8 cellular contexts compared by ENCODE assay signal in genomic region chr16:90077240-90077756, GRCh38. TPM values are rescaled to one million over a fixed set of nuclear protein-coding genes. Genes with fewer than 3 reads are reported as not detected.
DNase-seq lines count a peak whose midpoint lies in the region.

Gene PRDM7 (minus strand): TSS chr16:90077331. CDS start chr16:90075910, 1,421 bp downstream.

- DNase-seq in Daoy (ENCODE audit: low read depth) (peak; percentile 97), H7 (peak; percentile 99), MG63 (peak; percentile 93), SK-MEL-5 (ENCODE audit: low read depth, low spot score) (peak; percentile 97), glomerular visceral epithelial cell (ENCODE audit: extremely low spot score) (peak; percentile 91), nucleus accumbens (lab: John Stamatoyannopoulos, UW) (peak; percentile 32 to 97 (median 87)), substantia nigra (lab: John Stamatoyannopoulos, UW) (peak; percentile 28 to 97 (median 83))
- DNase-seq in activated naive CD4-positive, alpha-beta T cell treated with anti-CD3 and anti-CD28 coated beads, Interleukin-2, amount 50 U/mL, for 16 hours: peak; percentile 96

- H3K4me3 ChIP-seq in H7 (ENCODE audit: insufficient read depth, low read depth, low read length) (peak within 1 kb of the TSS; percentile 37), MG63 (peak within 1 kb of the TSS; percentile 28)

- H3K36me3 ChIP-seq in H7 (replicated peaks; ENCODE audit: control insufficient read depth, insufficient read depth, low read length): no peaks in the 10 kb centered on the region
- no peaks in the 10 kb centered on the region for H3K36me3 ChIP-seq in MG63

- in situ Hi-C loops in SK-MEL-5 (cut with HindIII; ENCODE audit: low pct_unique_long_range_greater_than_20kb, low sequenced_read_pairs): no loop called here

- H3K27me3 ChIP-seq in H7 (ENCODE audit: control insufficient read depth, insufficient read depth, low read length): peaks cover 21% of the 10 kb centered on the region
- no peaks in the 10 kb centered on the region for H3K27me3 ChIP-seq in MG63

- H3K27ac ChIP-seq in substantia nigra (ENCODE audit: low read depth, low read length, poor library complexity, severe bottlenecking): peak within 1 kb of the TSS; percentile 35

- no peaks in the 10 kb centered on the region for H3K9me3 ChIP-seq in MG63

RNA-seq across cellular contexts. Expression of gene PRDM7, which starts in this region (rescaled TPM):
- total RNA-seq in Daoy (2014; rRNA removed; shearing (Covaris generic)): not detected in 2 replicates
- not detected in 2 replicates for total RNA-seq in H7 (2014; rRNA removed; shearing (Covaris generic))
- not detected in 2 replicates for total RNA-seq in MG63 (2014; rRNA removed; shearing (Covaris generic); ENCODE audit: low replicate concordance)
- total RNA-seq in SK-MEL-5 (2014; rRNA removed; shearing (Covaris generic)): 4.1 and 6.2 TPM in 2 replicates
- 0.80 and 1.8 TPM in 2 replicates for polyA plus RNA-seq in SK-MEL-5 (2015; cell fraction: cytosol; rRNA removed)
- polyA plus RNA-seq in SK-MEL-5 (2015; cell fraction: nucleus; rRNA removed): 13.8 and 16.0 TPM in 2 replicates

Comparison
In these comparisons a context has a peak if more than half of its experiments do, and no peak if none do; other contexts are left out.
1. Peak in every context shown above with its lines: DNase-seq, H3K4me3 ChIP-seq and H3K27ac ChIP-seq.
2. Peak in DNase-seq in Daoy; RNA of the gene not detected or under 1 TPM.
3. Peak in DNase-seq and H3K4me3 ChIP-seq in H7; RNA of the gene not detected or under 1 TPM.
4. Peak in DNase-seq and H3K4me3 ChIP-seq in MG63; RNA of the gene not detected or under 1 TPM.